In genomic region chr15:87944051-87944450, GRCh38 we compare ENCODE assay signal across 20 cellular contexts.
"Had no signal": no experiment of that assay in that cellular context is flagged by ENCODE, and none has a peak within 500 bp of the region (broad histone marks: within the 10 kb centered on the region; RNA-seq: fewer than 3 reads in every experiment).

No MANE protein-coding gene starts in this region.

- H3K4me1 ChIP-seq: foreskin keratinocyte had no signal

- H3K27me3 ChIP-seq: brain microvascular endothelial cell, dorsolateral prefrontal cortex, esophagus squamous epithelium, foreskin keratinocyte, spleen, upper lobe of right lung had no signal

- H3K36me3 ChIP-seq: brain microvascular endothelial cell, esophagus squamous epithelium, spleen, upper lobe of right lung, WERI-Rb-1 had no signal

- ATAC-seq: activated CD8-positive, alpha-beta memory T cell treated with anti-CD3 and anti-CD28 coated beads, Interleukin-2, amount 10 ng/mL, durations not matched to agents 7 days and 5 days; activated CD8-positive, alpha-beta T cell treated with anti-CD3 and anti-CD28 coated beads for 36 hours; foreskin keratinocyte; left lobe of liver; stimulated activated naive CD8-positive, alpha-beta T cell treated with anti-CD3 and anti-CD28 coated beads, Interleukin-15, Interleukin-2, amounts not matched to agents 100 U/mL and 50 U/mL, for 24 hours; T-cell; upper lobe of right lung had no signal

- H3K4me3 ChIP-seq: dorsolateral prefrontal cortex, esophagus squamous epithelium, lung, spleen, upper lobe of right lung had no signal

- DNase-seq: activated CD4-positive, alpha-beta T cell treated with anti-CD3 and anti-CD28 coated beads, Interleukin-2, amount 10 ng/mL, durations not matched to agents 7 days and 5 days; activated CD4-positive, CD25-positive, alpha-beta regulatory T cell treated with anti-CD3 and anti-CD28 coated beads, Interleukin-2, amount 50 U/mL, for 72 hours; activated CD8-positive, alpha-beta memory T cell treated with anti-CD3 and anti-CD28 coated beads, Interleukin-2, amount 10 ng/mL, durations not matched to agents 7 days and 5 days; activated CD8-positive, alpha-beta T cell treated with anti-CD3 and anti-CD28 coated beads for 36 hours; activated gamma-delta T cell treated with Interleukin-2 at 50 U/mL for 16 hours; activated T-cell treated with anti-CD3 and anti-CD28 coated beads for 4 hours; aorta; brain microvascular endothelial cell; esophagus squamous epithelium; foreskin keratinocyte; naive B cell; spleen; stimulated activated CD4-positive, alpha-beta T cell treated with anti-CD3 and anti-CD28 coated beads, Interleukin-4, amount 100 ng/mL, for 24 hours; stimulated activated naive CD8-positive, alpha-beta T cell treated with anti-CD3 and anti-CD28 coated beads, Interleukin-15, Interleukin-2, amounts not matched to agents 100 U/mL and 50 U/mL, for 24 hours; T-cell; upper lobe of right lung; WERI-Rb-1 had no signal

- H3K27ac ChIP-seq: brain microvascular endothelial cell, foreskin keratinocyte, spleen, upper lobe of right lung, WERI-Rb-1 had no signal

- H3K9me3 ChIP-seq: esophagus squamous epithelium, spleen, upper lobe of right lung had no signal
